Comparison of ENCODE assay signal across 8 cellular contexts in the genomic region with DNA sequence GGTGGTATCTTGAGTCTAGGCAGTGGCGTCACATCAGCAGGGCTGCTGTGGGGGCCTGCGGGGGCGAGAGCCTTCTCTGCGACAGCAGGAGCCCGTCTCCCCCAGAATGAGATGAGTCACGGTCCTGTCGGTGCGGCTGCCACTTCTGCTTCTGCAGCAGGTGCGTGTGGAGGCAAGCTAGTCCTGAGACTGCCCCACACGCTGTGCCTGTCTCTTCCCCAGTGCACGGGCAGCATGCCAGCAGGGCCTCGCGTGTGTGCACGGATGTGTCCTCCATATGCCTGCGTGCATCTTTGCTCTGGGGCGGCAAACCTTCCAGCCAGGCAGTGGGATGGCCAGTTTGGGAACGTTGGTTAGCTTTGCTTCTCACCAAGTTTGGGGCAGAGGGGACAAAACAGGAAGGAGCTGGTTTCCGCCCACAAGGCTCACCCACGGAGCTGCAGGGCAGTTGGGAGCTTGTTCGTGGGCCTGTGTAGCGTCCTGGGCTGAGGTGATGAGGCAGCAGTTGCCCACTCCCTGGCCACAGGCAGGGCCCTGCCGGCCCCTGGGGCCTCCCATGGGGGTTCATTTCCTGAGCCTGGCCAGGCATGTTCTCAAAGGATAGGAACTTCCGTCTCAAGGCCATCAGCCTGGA.
A peak's percentile ranks its signal among the peaks of the same experiment; 100 is the strongest.
DNase-seq lines count a peak whose midpoint lies in the region; ATAC-seq and TF ChIP-seq lines count a peak whose summit lies in the region.

No MANE protein-coding gene starts in this region.

- ATAC-seq in GM18909 (IDR thresholded peaks at IDR 0.05; ENCODE audit: poor library complexity, unreplicated experiment) (peak; percentile 85), HG03060 (IDR thresholded peaks at IDR 0.05; ENCODE audit: low read depth, unreplicated experiment) (peak; percentile 79), RWPE2 (ENCODE audit: low read depth) (peak; percentile 30; the same call in 1 of the 3 replicates)

- H3K4me3 ChIP-seq in RWPE2 (ENCODE audit: severe bottlenecking) (no peak overlapping the region), right atrium auricular region (no peak overlapping the region)

- H3K4me1 ChIP-seq in RWPE2 (ENCODE audit: insufficient read depth, poor library complexity, severe bottlenecking) (peaks cover 3% of the 10 kb centered on the region), right atrium auricular region (peaks cover 0 to 34% of the 10 kb centered on the region in 2 donors)

- DNase-seq in RWPE2 (ENCODE audit: low spot score) (no peak), right atrium auricular region (ENCODE audit: low spot score) (peak; percentile 71), HuH-7 (ENCODE audit: low spot score) (no peak), dedifferentiated amniotic fluid mesenchymal stem cell (ENCODE audit: extremely low spot score) (no peak)
- peak; percentile 82 for DNase-seq in activated gamma-delta T cell treated with anti-CD3 and anti-CD28 coated beads, Interleukin-2, amount 50 U/mL, for 16 hours (ENCODE audit: low read depth)
- DNase-seq in stimulated activated CD4-positive, alpha-beta T cell treated with anti-CD3 and anti-CD28 coated beads, Interleukin-2, amount 100 ng/mL, for 24 hours = peak; percentile 72 to 79

- H3K9me3 ChIP-seq in RWPE2 (ENCODE audit: severe bottlenecking) (no peaks in the 10 kb centered on the region), right atrium auricular region (no peaks in the 10 kb centered on the region)

- H3K27me3 ChIP-seq in RWPE2 (ENCODE audit: insufficient read depth, poor library complexity, severe bottlenecking) (no peaks in the 10 kb centered on the region), right atrium auricular region (no peaks in the 10 kb centered on the region)

- H3K27ac ChIP-seq in RWPE2 (ENCODE audit: poor library complexity, severe bottlenecking) (no peak overlapping the region), right atrium auricular region (peak overlapping the region; percentile 39 to 49)

- H3K36me3 ChIP-seq in RWPE2 (ENCODE audit: low read depth) (peaks cover 17% of the 10 kb centered on the region; the same call in 1 of the 2 replicates), right atrium auricular region (peaks cover 44% of the 10 kb centered on the region)

- no peak for TF ChIP-seq CTCF in RWPE2 (IDR thresholded peaks at IDR 0.05; ENCODE audit: poor library complexity, severe bottlenecking)
- TF ChIP-seq CTCF in right atrium auricular region (IDR thresholded peaks at IDR 0.05) = no peak

Comparison
In these comparisons a context has a peak if more than half of its experiments do, and no peak if none do; other contexts are left out.
1. ATAC-seq: peak in every context shown above with its lines; median percentile 85 in GM18909; 79 in HG03060; 30 in RWPE2.
2. DNase-seq: peak in activated gamma-delta T cell treated with anti-CD3 and anti-CD28 coated beads, Interleukin-2, amount 50 U/mL, for 16 hours (single experiment), right atrium auricular region (single experiment) and stimulated activated CD4-positive, alpha-beta T cell treated with anti-CD3 and anti-CD28 coated beads, Interleukin-2, amount 100 ng/mL, for 24 hours (2 of 2); none in RWPE2 (single experiment), HuH-7 (single experiment) and dedifferentiated amniotic fluid mesenchymal stem cell (single experiment).